Comparison of ENCODE assay signal across 18 cellular contexts in genomic region chr2:174587607-174588006, GRCh38. TPM values are rescaled to one million over a fixed set of nuclear protein-coding genes. Genes with fewer than 3 reads are reported as not detected.
DNase-seq lines count a peak whose midpoint lies in the region; ATAC-seq, FAIRE-seq and TF ChIP-seq lines count a peak whose summit lies in the region.
"Had no signal": no experiment of that assay in that cellular context is flagged by ENCODE, and none has a peak within 500 bp of the region (broad histone marks: within the 10 kb centered on the region; RNA-seq: fewer than 3 reads in every experiment).

No MANE protein-coding gene starts in this region.

- peak overlapping the region; percentile 57; the same call in 1 of the 2 replicates for H2BK5ac ChIP-seq in H1 (ENCODE audit: low read depth, low read length)

- H3F3A ChIP-seq in smooth muscle cell (ENCODE audit: low read depth), result no peaks in the 10 kb centered on the region

- no peaks in the 10 kb centered on the region for H3K27me3 Mint-ChIP-seq in activated T-cell treated with anti-CD3 and anti-CD28 coated beads, Interleukin-2, amount 50 U/mL, for 72 hours (ENCODE audit: low read depth)

- H3K14ac ChIP-seq in H1 (ENCODE audit: insufficient read length), result no peak overlapping the region

- H3K27ac Mint-ChIP-seq in activated T-cell treated with anti-CD3 and anti-CD28 coated beads, Interleukin-2, amount 50 U/mL, for 72 hours, result peak overlapping the region; percentile 74

- H2AK5ac ChIP-seq in H1 (ENCODE audit: low read depth, low read length), result 0 out of 2 replicates have a peak overlapping the region, but pooled peaks have one; percentile 9

- H4K91ac ChIP-seq in H1 (replicated peaks; ENCODE audit: insufficient read length, low read length), result no peak overlapping the region

- peaks cover 88% of the 10 kb centered on the region for H3K4me1 Mint-ChIP-seq in activated T-cell treated with anti-CD3 and anti-CD28 coated beads, Interleukin-2, amount 50 U/mL, for 72 hours (ENCODE audit: low read depth)

- no peak overlapping the region for H4K5ac ChIP-seq in H1 (ENCODE audit: insufficient read length, low read depth, low read length)

- no peaks in the 10 kb centered on the region; the same call in 1 of the 2 replicates for H3K23me2 ChIP-seq in H1 (ENCODE audit: low read depth, low read length)

- H4K20me1 ChIP-seq in H1 (replicated peaks in 1 of 2; ENCODE audit: control insufficient read depth in 1 of 2, insufficient read depth in 2 of 2, low read length in 2 of 2), result no peaks in the 10 kb centered on the region
- peaks cover 11% of the 10 kb centered on the region for H4K20me1 ChIP-seq in smooth muscle cell (ENCODE audit: low read depth)

- POLR2A ChIA-PET in H1 (lab: Charles Lee; ENCODE audit: partially characterized antibody), result interaction anchor here (0.9 kb wide), 1 partner anchor 22 kb away, joined by 3 read pairs; no protein-coding TSS in a partner anchor

- H3K79me2 ChIP-seq in H1 (ENCODE audit: control insufficient read depth in 1 of 2, insufficient read depth in 2 of 2, low read length in 2 of 2) (no peaks in the 10 kb centered on the region), smooth muscle cell (ENCODE audit: low read depth) (peaks cover 24% of the 10 kb centered on the region)

- H3K56ac ChIP-seq in H1 (replicated peaks; ENCODE audit: insufficient read length, low read depth, low read length), result no peak overlapping the region

- H2BK15ac ChIP-seq in H1 (ENCODE audit: low read length), result no peak overlapping the region

- CTCF ChIA-PET in H1 (lab: Charles Lee; ENCODE audit: partially characterized antibody), result interaction anchor here (1.0 to 2.9 kb wide), 3 partner anchors 14 to 108 kb away, joined by 3 to 10 read pairs (median 3); no protein-coding TSS in a partner anchor

- H3K27ac ChIP-seq in H1 (ENCODE audit: low read depth, low read length) (no peak overlapping the region), smooth muscle cell (ENCODE audit: low read depth) (peak overlapping the region; percentile 17)
- H3K27ac ChIP-seq: left lung had no signal

- TF ChIP-seq RAD21 in H1 (IDR thresholded peaks at IDR 0.05 in 1 of 2, conservative IDR thresholded peaks at IDR 0.05 in 1 of 2; ENCODE audit: low read depth in 2 of 2, low read length in 2 of 2), result no peak

- no peak for DNase-seq in activated T-cell treated with anti-CD3 and anti-CD28 coated beads, Interleukin-2, amount 50 U/mL, for 72 hours
- DNase-seq in activated T-cell treated with anti-CD3 and anti-CD28 coated beads for 4 hours (no peak), SK-MEL-5 (ENCODE audit: low read depth, low spot score) (peak; percentile 28), H1 (ENCODE audit: low read depth in 1 of 2, low spot score in 2 of 2) (no peak), smooth muscle cell (lab: John Stamatoyannopoulos, UW; ENCODE audit: unreplicated experiment) (no peak), H54 (ENCODE audit: insufficient read length, low spot score) (no peak), inferior parietal cortex (ENCODE audit: extremely low spot score) (no peak)
- DNase-seq: ACHN; activated T-cell treated with anti-CD3 and anti-CD28 coated beads, Interleukin-2, amount 50 U/mL, for 48 hours; heart left ventricle; left lung; NCI-H1048; NCI-H345; occipital lobe; stimulated activated CD8-positive, alpha-beta memory T cell treated with anti-CD3 and anti-CD28 coated beads, Interleukin-4, amount 100 ng/mL, for 48 hours had no signal

- H3K18ac ChIP-seq in H1 (ENCODE audit: extremely low read depth, low read length), result no peak overlapping the region

- H3K4me3 Mint-ChIP-seq in activated T-cell treated with anti-CD3 and anti-CD28 coated beads, Interleukin-2, amount 50 U/mL, for 72 hours, result no peak overlapping the region

- no peak for TF ChIP-seq EP300 in H1 (IDR thresholded peaks at IDR 0.05; ENCODE audit: borderline replicate concordance in 1 of 2, low read depth in 2 of 2, low read length in 2 of 2)

- in situ Hi-C loops in SK-MEL-5 (cut with HindIII; ENCODE audit: low pct_unique_long_range_greater_than_20kb, low sequenced_read_pairs), result no loop called here

- FAIRE-seq in H1 (lab: Jason Lieb, UNC) (no peak), H54 (lab: Jason Lieb, UNC) (no peak)
- FAIRE-seq: TTC549 had no signal

- TF ChIP-seq POLR2A in H1 (IDR thresholded peaks at IDR 0.05; ENCODE audit: control extremely low read depth in 1 of 2, low read depth in 2 of 2, low read length in 2 of 2) (no peak), H54 (IDR thresholded peaks at IDR 0.05; ENCODE audit: low read depth, low read length) (no peak)

- H3K4ac ChIP-seq in H1 (replicated peaks; ENCODE audit: insufficient read length, low read depth, low read length), result no peak overlapping the region

- ATAC-seq in activated T-cell treated with anti-CD3 and anti-CD28 coated beads, Interleukin-2, amount 50 U/mL, for 72 hours (replicated peaks in 1 of 2), result no peak
- no peak for ATAC-seq in HG03520 (IDR thresholded peaks at IDR 0.05; ENCODE audit: unreplicated experiment)
- ATAC-seq: left lung, Panc1 had no signal

- no peaks in the 10 kb centered on the region for H3K27me3 ChIP-seq in H1 (replicated peaks in 1 of 4; ENCODE audit: control insufficient read depth in 3 of 4, extremely low read depth in 1 of 4, insufficient read depth in 3 of 4, low read length in 3 of 4)
- no peaks in the 10 kb centered on the region for H3K27me3 ChIP-seq in smooth muscle cell (ENCODE audit: low read depth)
- H3K27me3 ChIP-seq: heart left ventricle, left lung had no signal

- H4K8ac ChIP-seq in H1 (ENCODE audit: extremely low read depth, insufficient read depth, low read length), result no peak overlapping the region

- H3K79me1 ChIP-seq in H1 (ENCODE audit: low read depth, low read length), result no peaks in the 10 kb centered on the region

- H3K4me1 ChIP-seq in H1 (replicated peaks in 1 of 4; ENCODE audit: control insufficient read depth in 3 of 4, insufficient read depth in 4 of 4, low read length in 3 of 4) (peaks cover 2 to 15% (median 9%) of the 10 kb centered on the region in 4 experiments; a peak in 5 of 7 replicates), smooth muscle cell (ENCODE audit: low read depth) (peaks cover 8% of the 10 kb centered on the region)

- H3K9me3 Mint-ChIP-seq in activated T-cell treated with anti-CD3 and anti-CD28 coated beads, Interleukin-2, amount 50 U/mL, for 72 hours, result no peaks in the 10 kb centered on the region

- 92% methylated on average over 4 of the region's 4 CpGs; no CpG with 5 or more reads in 1 of the 2 experiments for WGBS in H1 (ENCODE audit: extremely low coverage in 1 of 2, insufficient coverage in 1 of 2, insufficient read length in 1 of 2, insufficient replicate concordance in 2 of 2, low coverage in 1 of 2, low lambda C conversion rate in 2 of 2, missing lambda C conversion rate in 1 of 2), 2 experiments
- WGBS in smooth muscle cell (ENCODE audit: low lambda C conversion rate), result 87% methylated on average over 4 of the region's 4 CpGs

- TF ChIP-seq CTCF in H1 (IDR thresholded peaks at IDR 0.05; ENCODE audit: control extremely low read depth in 1 of 3, insufficient read depth in 1 of 3, low read depth in 1 of 3, low read length in 3 of 3) (no peak), smooth muscle cell (IDR thresholded peaks at IDR 0.05; ENCODE audit: borderline replicate concordance, insufficient read depth, poor library complexity, severe bottlenecking) (no peak)

- H3K36me3 Mint-ChIP-seq in activated T-cell treated with anti-CD3 and anti-CD28 coated beads, Interleukin-2, amount 50 U/mL, for 72 hours (ENCODE audit: insufficient read depth in 2 of 2), result peaks cover 5 to 30% of the 10 kb centered on the region in 2 donors

- H3K36me3 ChIP-seq in H1 (ENCODE audit: control insufficient read depth in 2 of 4, insufficient read depth in 4 of 4, low read length in 3 of 4) (no peaks in the 10 kb centered on the region; a peak in 1 of 8 replicates), smooth muscle cell (ENCODE audit: low read depth) (no peaks in the 10 kb centered on the region)

- H3K9ac ChIP-seq in H1 (replicated peaks in 1 of 4; ENCODE audit: extremely low read depth in 1 of 4, low read depth in 3 of 4, low read length in 3 of 4) (no peak overlapping the region), smooth muscle cell (ENCODE audit: low read depth) (no peak overlapping the region)

- H3K4me3 ChIP-seq in H1 (ENCODE audit: extremely low read depth in 1 of 4, insufficient read depth in 2 of 4, low read depth in 3 of 4, low read length in 4 of 4) (no peak overlapping the region), smooth muscle cell (no peak overlapping the region)
- H3K4me3 ChIP-seq: heart left ventricle, left lung had no signal

- H3K4me2 ChIP-seq in H1 (ENCODE audit: insufficient read depth in 1 of 2, low read depth in 2 of 2, low read length in 2 of 2) (no peak overlapping the region), smooth muscle cell (no peak overlapping the region)

- H2BK12ac ChIP-seq in H1 (ENCODE audit: low read depth, low read length), result no peak overlapping the region

- H3K23ac ChIP-seq in H1 (ENCODE audit: insufficient read length), result no peak overlapping the region

- no peak overlapping the region for H2BK120ac ChIP-seq in H1 (replicated peaks; ENCODE audit: low read depth, low read length)

- H3K9me3 ChIP-seq in H1 (ENCODE audit: insufficient read depth in 2 of 2, low read depth in 1 of 2, low read length in 1 of 2) (no peaks in the 10 kb centered on the region), smooth muscle cell (replicated peaks; ENCODE audit: low read depth) (no peaks in the 10 kb centered on the region)
- H3K9me3 ChIP-seq: heart left ventricle, left lung had no signal

- no peak overlapping the region for H2AFZ ChIP-seq in H1 (ENCODE audit: low read length)
- H2AFZ ChIP-seq in smooth muscle cell (ENCODE audit: low read depth), result no peak overlapping the region

- no peak overlapping the region for H2BK20ac ChIP-seq in H1 (ENCODE audit: low read length)

TF ChIP-seq in H1, 55 proteins besides CTCF, POLR2A, EP300 and RAD21 (continues in another document):
- TF ChIP-seq CHD2 (IDR thresholded peaks at IDR 0.05; ENCODE audit: low read length), result no peak
- no peak for TF ChIP-seq FOSL1 (IDR thresholded peaks at IDR 0.05; ENCODE audit: insufficient read depth, low read depth, low read length)

RNA-seq across cellular contexts. Expression of gene WIPF1, which starts 10.0 kb away (rescaled TPM):
- 100 to 1,000 TPM; 198 to 237 TPM for total RNA-seq in activated T-cell treated with anti-CD3 and anti-CD28 coated beads, Interleukin-2, amount 50 U/mL, for 72 hours
- 6.1 and 8.2 TPM in 2 replicates for total RNA-seq in SK-MEL-5 (2014; rRNA removed; shearing (Covaris generic))
- 29.2 and 29.7 TPM in 2 replicates for polyA plus RNA-seq in SK-MEL-5 (2015; cell fraction: cytosol; rRNA removed)
- polyA plus RNA-seq in SK-MEL-5 (2015; cell fraction: nucleus; rRNA removed), result 8.9 and 16.6 TPM in 2 replicates
- total RNA-seq in H1 (2021; fragmentation: NEBNext Ultra II Directional; extraction: Animal tissue kit (Norgen Biotek cat#: 25700)), result 4.3 and 5.2 TPM in 2 replicates
- polyA plus RNA-seq in H1 (2011; rRNA removed), result 4.4 and 4.7 TPM in 2 replicates
- polyA plus RNA-seq in H1 (2011; cell fraction: cytosol; rRNA removed), result 2.7 TPM
- 3.1 TPM for polyA plus RNA-seq in H1 (2011; cell fraction: nucleus; rRNA removed)
- polyA plus RNA-seq in H1 (2012, experiment 1 of 2), result 5.2 to 8.3 TPM (median 5.9 TPM) in 4 replicates
- 2.9 TPM for polyA plus RNA-seq in H1 (2012, experiment 2 of 2)
- 4.6 TPM for polyA plus RNA-seq in H1 (2013, experiment 1 of 2)
- polyA plus RNA-seq in H1 (2013, experiment 2 of 2), result 4.9 TPM
- 2.8 TPM in 2 replicates for polyA minus RNA-seq in H1 (2011; rRNA and poly(A)+ RNA removed)
- 3.2 TPM for polyA minus RNA-seq in H1 (2011; cell fraction: cytosol; rRNA and poly(A)+ RNA removed)
- polyA minus RNA-seq in H1 (2011; cell fraction: nucleus; rRNA and poly(A)+ RNA removed), result 9.0 TPM
- total RNA-seq in smooth muscle cell, result 27.3 and 29.0 TPM in 2 replicates
- 35.5 and 36.4 TPM in 2 replicates for polyA plus RNA-seq in smooth muscle cell
